8 cellular contexts compared by ENCODE assay signal in the genomic region with DNA sequence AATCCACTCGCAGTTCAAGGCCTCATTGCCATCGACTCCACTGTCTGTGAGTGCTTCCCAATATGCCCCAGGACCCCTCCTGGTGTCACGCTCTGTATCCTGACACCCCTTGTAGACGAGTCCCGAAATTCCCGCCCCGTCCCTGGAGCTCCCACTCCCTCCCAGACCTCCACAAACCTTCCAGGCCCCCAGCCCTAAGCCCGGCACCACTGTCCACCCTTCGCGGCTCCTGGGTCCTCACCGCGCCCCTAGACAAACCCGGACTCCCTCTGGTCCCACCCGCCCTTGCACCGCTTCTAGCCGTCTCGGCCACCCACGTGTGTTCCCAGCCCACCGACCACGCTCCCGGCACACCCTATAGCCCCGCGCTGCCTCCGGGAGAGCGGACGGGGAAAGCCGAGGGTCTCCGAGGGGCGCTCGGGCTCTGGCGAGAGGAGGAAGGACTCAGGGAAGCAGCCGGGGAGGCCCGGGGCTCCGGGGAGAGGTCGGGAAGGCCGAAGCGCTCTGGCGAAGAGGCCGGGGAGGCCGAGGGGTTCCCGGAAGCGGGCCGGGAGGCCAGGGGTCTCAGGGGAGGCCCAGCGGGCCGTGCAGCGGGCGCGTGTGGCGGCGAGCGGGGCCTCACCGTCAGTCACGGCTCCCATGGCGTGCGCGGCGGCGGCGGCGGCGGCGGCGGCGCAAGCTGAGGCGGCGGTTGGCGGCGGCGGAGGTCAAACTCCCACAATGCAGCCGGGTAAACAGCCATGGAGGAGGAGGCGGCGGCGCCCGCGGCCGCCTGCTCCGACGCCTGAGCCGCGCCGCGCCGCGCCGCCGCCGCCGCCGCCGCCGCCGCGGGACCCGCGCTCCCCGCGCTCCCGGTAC. TPM values are rescaled to one million over a fixed set of nuclear protein-coding genes. Genes with fewer than 3 reads are reported as not detected.
DNase-seq lines count a peak whose midpoint lies in the region; ATAC-seq lines count a peak whose summit lies in the region.

A gene with protein sequence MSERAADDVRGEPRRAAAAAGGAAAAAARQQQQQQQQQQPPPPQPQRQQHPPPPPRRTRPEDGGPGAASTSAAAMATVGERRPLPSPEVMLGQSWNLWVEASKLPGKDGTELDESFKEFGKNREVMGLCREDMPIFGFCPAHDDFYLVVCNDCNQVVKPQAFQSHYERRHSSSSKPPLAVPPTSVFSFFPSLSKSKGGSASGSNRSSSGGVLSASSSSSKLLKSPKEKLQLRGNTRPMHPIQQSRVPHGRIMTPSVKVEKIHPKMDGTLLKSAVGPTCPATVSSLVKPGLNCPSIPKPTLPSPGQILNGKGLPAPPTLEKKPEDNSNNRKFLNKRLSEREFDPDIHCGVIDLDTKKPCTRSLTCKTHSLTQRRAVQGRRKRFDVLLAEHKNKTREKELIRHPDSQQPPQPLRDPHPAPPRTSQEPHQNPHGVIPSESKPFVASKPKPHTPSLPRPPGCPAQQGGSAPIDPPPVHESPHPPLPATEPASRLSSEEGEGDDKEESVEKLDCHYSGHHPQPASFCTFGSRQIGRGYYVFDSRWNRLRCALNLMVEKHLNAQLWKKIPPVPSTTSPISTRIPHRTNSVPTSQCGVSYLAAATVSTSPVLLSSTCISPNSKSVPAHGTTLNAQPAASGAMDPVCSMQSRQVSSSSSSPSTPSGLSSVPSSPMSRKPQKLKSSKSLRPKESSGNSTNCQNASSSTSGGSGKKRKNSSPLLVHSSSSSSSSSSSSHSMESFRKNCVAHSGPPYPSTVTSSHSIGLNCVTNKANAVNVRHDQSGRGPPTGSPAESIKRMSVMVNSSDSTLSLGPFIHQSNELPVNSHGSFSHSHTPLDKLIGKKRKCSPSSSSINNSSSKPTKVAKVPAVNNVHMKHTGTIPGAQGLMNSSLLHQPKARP (plus strand): TSS at position 718 of the 858 bp plus-strand sequence. CDS start 48,732 bp downstream, outside the sequence.
A gene (minus strand): TSS at position 656 of the 858 bp plus-strand sequence. CDS start 15 bp downstream, at position 641.

- peak within 1 kb of the TSS; percentile 81 to 97 for H3K18ac ChIP-seq in mesenchymal stem cell (ENCODE audit: low read depth in 1 of 2, low read length in 2 of 2)

- H3K79me1 ChIP-seq in mesenchymal stem cell (replicated peaks; ENCODE audit: low read length, poor library complexity, severe bottlenecking): peaks cover 26% of the 10 kb centered on the region

- H3K4me2 ChIP-seq in mesenchymal stem cell (ENCODE audit: low read length, poor library complexity, severe bottlenecking): peak within 1 kb of the TSS; percentile 76

- H3K4me1 ChIP-seq in effector memory CD4-positive, alpha-beta T cell (ENCODE audit: control insufficient read depth, insufficient read depth, low read length, poor library complexity, severe bottlenecking): peaks cover 10% of the 10 kb centered on the region
- H3K4me1 ChIP-seq in mesenchymal stem cell (ENCODE audit: control insufficient read depth, insufficient read depth, low read depth, low read length): peaks cover 4% of the 10 kb centered on the region

- H3K36me3 ChIP-seq in effector memory CD4-positive, alpha-beta T cell (ENCODE audit: control insufficient read depth, insufficient read depth, low read length): no peaks in the 10 kb centered on the region
- peaks cover 4 to 13% of the 10 kb centered on the region in 2 experiments for H3K36me3 ChIP-seq in mesenchymal stem cell (ENCODE audit: control insufficient read depth in 1 of 2, insufficient read depth in 2 of 2, low read depth in 1 of 2, low read length in 2 of 2)

- WGBS in mesenchymal stem cell: under 1% methylated on average over 59 of the region's 98 CpGs

- peak within 1 kb of the TSS in 1 of 2 experiments; percentile 94 for H3K23ac ChIP-seq in mesenchymal stem cell (ENCODE audit: low read length in 2 of 2)

- peak within 1 kb of the TSS; percentile 56 to 76 for H3K4ac ChIP-seq in mesenchymal stem cell (ENCODE audit: low read depth in 1 of 2, low read length in 2 of 2)

- H2BK120ac ChIP-seq in mesenchymal stem cell (ENCODE audit: low read depth, low read length): peak within 1 kb of the TSS; percentile 95

- H3K9me3 ChIP-seq in effector memory CD4-positive, alpha-beta T cell (ENCODE audit: control insufficient read depth, low read length): no peaks in the 10 kb centered on the region
- H3K9me3 ChIP-seq in mesenchymal stem cell (ENCODE audit: control insufficient read depth, low read length): no peaks in the 10 kb centered on the region

- H3K27me3 ChIP-seq in effector memory CD4-positive, alpha-beta T cell (replicated peaks; ENCODE audit: control insufficient read depth, insufficient read depth, low read length, poor library complexity, severe bottlenecking): no peaks in the 10 kb centered on the region
- no peaks in the 10 kb centered on the region for H3K27me3 ChIP-seq in mesenchymal stem cell (ENCODE audit: control insufficient read depth in 1 of 2, insufficient read depth in 1 of 2, low read length in 2 of 2)

- peak within 1 kb of the TSS; percentile 80 for H2BK15ac ChIP-seq in mesenchymal stem cell (ENCODE audit: low read depth, poor library complexity, severe bottlenecking)

- H3K27ac ChIP-seq in effector memory CD4-positive, alpha-beta T cell (ENCODE audit: insufficient read depth, low read length, poor library complexity, severe bottlenecking): peak within 1 kb of the TSS; percentile 71
- H3K27ac ChIP-seq in mesenchymal stem cell (ENCODE audit: low read length, poor library complexity, severe bottlenecking): peak within 1 kb of the TSS; percentile 1

- H2AK5ac ChIP-seq in mesenchymal stem cell (ENCODE audit: low read length, severe bottlenecking): peak within 1 kb of the TSS; percentile 70

- peak within 1 kb of the TSS; percentile 1 for H2AFZ ChIP-seq in mesenchymal stem cell (ENCODE audit: low read depth, low read length)

- peak within 1 kb of the TSS in 1 of 2 experiments; percentile 71 for H2BK12ac ChIP-seq in mesenchymal stem cell (ENCODE audit: low read length in 2 of 2)

- peak within 1 kb of the TSS; percentile 85 for H3K4me3 ChIP-seq in effector memory CD4-positive, alpha-beta T cell (ENCODE audit: insufficient read depth, low read depth, low read length, poor library complexity, severe bottlenecking)
- H3K4me3 ChIP-seq in mesenchymal stem cell (ENCODE audit: insufficient read depth in 1 of 2, low read depth in 1 of 2, low read length in 2 of 2): peak within 1 kb of the TSS; percentile 74 to 91

- H3K9ac ChIP-seq in mesenchymal stem cell (ENCODE audit: low read length): peak within 1 kb of the TSS; percentile 95

- DNase-seq in NCI-H345 (lab: John Stamatoyannopoulos, UW) (peak; percentile 42), NCI-H345 treated with DMSO at 0.1 percent for 48 hours (lab: John Stamatoyannopoulos, UW; ENCODE audit: unreplicated experiment) (no peak), NCI-H1930 (lab: John Stamatoyannopoulos, UW) (peak; percentile 19 to 32), mesenchymal stem cell (peak; percentile 74)
- peak; percentile 88 for DNase-seq in activated CD8-positive, alpha-beta memory T cell treated with anti-CD3 and anti-CD28 coated beads for 24 hours
- DNase-seq in effector memory CD4-positive, alpha-beta T cell: peak; percentile 59 to 63 (median 60)
- peak; percentile 58 for DNase-seq in stimulated activated CD8-positive, alpha-beta memory T cell treated with anti-CD3 and anti-CD28 coated beads, Interleukin-12 subunit alpha, Interleukin-12 subunit beta, amount 100 ng/mL, for 4 hours (ENCODE audit: low read depth)

- H4K91ac ChIP-seq in mesenchymal stem cell (ENCODE audit: low read length): peak within 1 kb of the TSS; percentile 93

- H2BK5ac ChIP-seq in mesenchymal stem cell (ENCODE audit: low read depth, low read length, poor library complexity, severe bottlenecking): peak within 1 kb of the TSS; percentile 71

- ATAC-seq in HG02678 (IDR thresholded peaks at IDR 0.05; ENCODE audit: unreplicated experiment): peak; percentile 75

- peak within 1 kb of the TSS; percentile 58 to 77 for H3K14ac ChIP-seq in mesenchymal stem cell (ENCODE audit: low read length in 2 of 2)

- peak within 1 kb of the TSS; percentile 82 for H4K8ac ChIP-seq in mesenchymal stem cell (ENCODE audit: low read length)

RNA-seq across cellular contexts. Expression of the first gene that starts in this region (rescaled TPM):
- 9.5 TPM for polyA plus RNA-seq in mesenchymal stem cell (2013, experiment 1 of 2)
- 8.8 TPM for polyA plus RNA-seq in mesenchymal stem cell (2013, experiment 2 of 2)

RNA-seq across cellular contexts. Expression of the second gene that starts in this region (rescaled TPM):
- 59.6 TPM for polyA plus RNA-seq in mesenchymal stem cell (2013, experiment 1 of 2)
- polyA plus RNA-seq in mesenchymal stem cell (2013, experiment 2 of 2): 61.7 TPM
